ENCODE assay signal across 1 cellular context in the genomic region with DNA sequence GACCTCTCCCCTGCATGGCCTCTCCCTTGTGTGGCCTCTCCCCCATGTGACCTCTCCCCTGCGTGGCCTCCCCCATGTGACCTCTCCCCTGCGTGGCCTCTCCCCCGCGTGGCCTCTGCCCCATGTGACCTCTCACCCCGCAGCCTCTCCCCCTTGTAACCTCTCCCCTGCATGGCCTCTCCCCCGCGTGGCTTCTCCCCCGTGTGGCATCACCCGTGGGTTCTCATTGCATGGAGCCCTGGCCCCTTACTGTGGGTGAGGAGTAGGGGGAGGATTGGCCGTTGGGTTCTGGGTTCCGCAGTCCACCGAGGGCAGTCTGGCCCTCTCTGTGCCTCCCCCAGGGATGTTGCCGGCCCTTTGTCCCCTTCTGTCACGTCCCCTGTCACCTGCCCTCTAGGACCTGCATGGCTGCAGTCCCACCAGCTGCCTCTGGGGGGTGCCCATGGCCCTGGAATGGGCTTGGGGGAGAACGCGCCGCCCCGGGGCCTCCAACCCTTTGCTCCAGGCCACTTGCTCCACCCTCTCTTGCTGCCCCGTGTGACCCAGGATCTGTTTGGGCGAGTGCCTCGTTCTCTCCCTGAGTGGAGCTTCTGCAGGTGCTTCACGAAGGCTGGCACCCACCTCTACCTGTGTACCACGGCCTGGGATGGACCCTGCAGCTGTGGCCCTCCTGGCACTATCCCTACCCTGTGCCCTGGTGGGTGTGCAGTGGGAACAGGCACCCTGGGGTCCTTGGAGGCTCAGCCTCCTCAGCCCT.
TF ChIP-seq lines count a peak whose summit lies in the region.

No MANE protein-coding gene starts in this region.

TF ChIP-seq in K562, 482 proteins besides CTCF, POLR2A, EP300 and RAD21 (continued from another document):
- TF ChIP-seq MEF2D (tag; conservative IDR thresholded peaks at IDR 0.05; ENCODE audit: low read depth): no peak
- TF ChIP-seq ZNF668 (CRISPR knock-in tag; IDR thresholded peaks at IDR 0.05): no peak
- TF ChIP-seq, protein P1, sequence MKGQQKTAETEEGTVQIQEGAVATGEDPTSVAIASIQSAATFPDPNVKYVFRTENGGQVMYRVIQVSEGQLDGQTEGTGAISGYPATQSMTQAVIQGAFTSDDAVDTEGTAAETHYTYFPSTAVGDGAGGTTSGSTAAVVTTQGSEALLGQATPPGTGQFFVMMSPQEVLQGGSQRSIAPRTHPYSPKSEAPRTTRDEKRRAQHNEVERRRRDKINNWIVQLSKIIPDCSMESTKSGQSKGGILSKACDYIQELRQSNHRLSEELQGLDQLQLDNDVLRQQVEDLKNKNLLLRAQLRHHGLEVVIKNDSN (CRISPR knock-in tag; IDR thresholded peaks at IDR 0.05): peak; percentile 74
- no peak for TF ChIP-seq PHB (CRISPR knock-in tag; IDR thresholded peaks at IDR 0.05)
- TF ChIP-seq REST (CRISPR knock-in tag; IDR thresholded peaks at IDR 0.05; ENCODE audit: low read depth): peak; percentile 56; the same call in 1 of the 2 replicates
- TF ChIP-seq MTA3 (IDR thresholded peaks at IDR 0.05; ENCODE audit: borderline replicate concordance): no peak
- TF ChIP-seq POLR2AphosphoS2 (IDR thresholded peaks at IDR 0.05; ENCODE audit: low read length): peak; percentile 68; the same call in 1 of the 2 replicates
- no peak for TF ChIP-seq SIX5 (IDR thresholded peaks at IDR 0.05; ENCODE audit: borderline replicate concordance in 1 of 2, insufficient read depth in 1 of 2, low read depth in 1 of 2, low read length in 2 of 2)
- TF ChIP-seq NEUROD1 (IDR thresholded peaks at IDR 0.05; ENCODE audit: borderline replicate concordance, low read depth, low read length, partially characterized antibody): peak; percentile 46
- TF ChIP-seq ZKSCAN1 (IDR thresholded peaks at IDR 0.05; ENCODE audit: low read depth, low read length): peak; percentile 44; the same call in 1 of the 2 replicates
- no peak for TF ChIP-seq TCF7L2 (IDR thresholded peaks at IDR 0.05; ENCODE audit: low read depth, low read length)
- TF ChIP-seq SMARCA5 (IDR thresholded peaks at IDR 0.05): peak; percentile 10; the same call in 1 of the 2 replicates
- peak; percentile 51; the same call in 1 of the 2 replicates for TF ChIP-seq TOE1 (IDR thresholded peaks at IDR 0.05; ENCODE audit: borderline replicate concordance)
- TF ChIP-seq TOE1 (CRISPR knock-in tag; IDR thresholded peaks at IDR 0.05; ENCODE audit: borderline replicate concordance, low read depth): no peak
- 0 out of 2 replicates have a peak, but pooled peaks have one; percentile 37 for TF ChIP-seq DPF2 (IDR thresholded peaks at IDR 0.05)
- TF ChIP-seq, protein P2, sequence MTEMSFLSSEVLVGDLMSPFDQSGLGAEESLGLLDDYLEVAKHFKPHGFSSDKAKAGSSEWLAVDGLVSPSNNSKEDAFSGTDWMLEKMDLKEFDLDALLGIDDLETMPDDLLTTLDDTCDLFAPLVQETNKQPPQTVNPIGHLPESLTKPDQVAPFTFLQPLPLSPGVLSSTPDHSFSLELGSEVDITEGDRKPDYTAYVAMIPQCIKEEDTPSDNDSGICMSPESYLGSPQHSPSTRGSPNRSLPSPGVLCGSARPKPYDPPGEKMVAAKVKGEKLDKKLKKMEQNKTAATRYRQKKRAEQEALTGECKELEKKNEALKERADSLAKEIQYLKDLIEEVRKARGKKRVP (CRISPR knock-in tag; IDR thresholded peaks at IDR 0.05): 0 out of 2 replicates have a peak, but pooled peaks have one; percentile 18
- TF ChIP-seq ZHX1 (conservative IDR thresholded peaks at IDR 0.05; ENCODE audit: low read length): 0 out of 2 replicates have a peak, but pooled peaks have one; percentile 26
- TF ChIP-seq NBN (IDR thresholded peaks at IDR 0.05; ENCODE audit: low read depth): peak; percentile 25; the same call in 1 of the 2 replicates
- no peak for TF ChIP-seq KHSRP (IDR thresholded peaks at IDR 0.05)
- TF ChIP-seq ZNF384 (IDR thresholded peaks at IDR 0.05; ENCODE audit: low read depth, low read length): peak; percentile 56
- no peak for TF ChIP-seq MGA (IDR thresholded peaks at IDR 0.05)
- no peak for TF ChIP-seq ZSCAN32 (CRISPR knock-in tag; IDR thresholded peaks at IDR 0.05)
- TF ChIP-seq ZNF263 (CRISPR knock-in tag; IDR thresholded peaks at IDR 0.05; ENCODE audit: borderline replicate concordance): peak; percentile 63; the same call in 1 of the 2 replicates
- peak; percentile 99 for TF ChIP-seq SMC3 (conservative IDR thresholded peaks at IDR 0.05; ENCODE audit: insufficient read depth, low read depth, low read length)
- TF ChIP-seq GTF2B (IDR thresholded peaks at IDR 0.05; ENCODE audit: extremely low read depth, insufficient read length): no peak
- TF ChIP-seq ELF2 (CRISPR knock-in tag; IDR thresholded peaks at IDR 0.05): no peak
- no peak for TF ChIP-seq ZNF184 (CRISPR knock-in tag; IDR thresholded peaks at IDR 0.05)
- peak; percentile 98 for TF ChIP-seq STAG1 (CRISPR knock-in tag; IDR thresholded peaks at IDR 0.05; ENCODE audit: borderline replicate concordance)
